ENCODE assay signal across 1 cellular context in the genomic region with DNA sequence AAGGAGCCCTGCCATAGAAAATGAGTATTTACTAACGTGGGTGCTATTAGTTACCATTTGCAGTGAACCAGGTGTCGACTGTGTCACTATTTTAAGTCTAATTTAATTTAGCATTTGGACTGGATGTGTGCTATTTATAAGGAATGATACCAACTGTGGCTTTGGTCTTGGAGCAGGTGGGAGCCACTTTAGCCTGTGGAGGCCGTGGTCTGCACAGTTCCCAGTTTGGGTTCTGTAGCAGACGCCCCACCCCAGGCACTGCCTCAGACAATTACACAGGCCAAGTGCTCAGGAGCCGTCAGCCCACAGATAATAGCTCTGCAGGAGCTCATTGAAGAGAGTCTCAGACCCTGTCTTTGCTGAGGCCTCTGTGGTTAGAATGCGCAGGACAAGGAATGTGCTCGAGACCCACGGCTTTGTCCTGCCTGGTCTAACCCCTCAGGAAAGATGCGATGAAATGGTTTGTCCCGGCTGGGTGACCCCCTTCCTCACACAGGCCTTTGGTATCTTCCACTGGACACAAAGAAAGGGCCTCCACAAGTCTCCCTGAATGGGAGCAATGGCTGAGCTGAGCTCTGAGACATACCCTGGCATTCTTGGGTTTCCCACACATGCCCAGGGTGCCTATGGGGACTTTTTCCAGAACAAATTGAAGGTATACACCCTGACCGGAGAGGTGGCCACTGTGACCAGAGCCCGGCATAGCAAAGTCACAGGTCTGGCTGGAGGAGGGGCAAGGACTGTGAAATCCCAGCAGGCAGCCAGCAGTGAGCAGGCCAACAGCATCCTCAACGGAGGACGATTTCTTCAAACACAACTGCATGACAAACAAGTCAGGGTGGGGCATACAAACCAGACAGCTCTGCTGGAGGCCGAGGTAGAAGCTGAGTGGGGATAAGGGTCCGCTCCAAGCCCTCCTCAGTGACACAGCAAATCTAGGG.
TF ChIP-seq lines count a peak whose summit lies in the region.

No MANE protein-coding gene starts in this region.

TF ChIP-seq in H1, 55 proteins besides CTCF, POLR2A, EP300 and RAD21 (continued from another document):
- TF ChIP-seq FOSL1 (IDR thresholded peaks at IDR 0.05; ENCODE audit: insufficient read depth, low read depth, low read length) (no peak), GTF2F1 (IDR thresholded peaks at IDR 0.05; ENCODE audit: borderline replicate concordance, low read depth, low read length) (no peak), TAF1 (IDR thresholded peaks at IDR 0.05; ENCODE audit: low read depth, low read length) (peak; percentile 45; the same call in 1 of the 2 replicates), PHF8 (conservative IDR thresholded peaks at IDR 0.05; ENCODE audit: low read depth, low read length) (0 out of 2 replicates have a peak, but pooled peaks have one; percentile 26), KDM5A (IDR thresholded peaks at IDR 0.05; ENCODE audit: low read length) (no peak), SAP30 (IDR thresholded peaks at IDR 0.05; ENCODE audit: insufficient read depth, insufficient replicate concordance, low read length) (no peak), RFX5 (IDR thresholded peaks at IDR 0.05; ENCODE audit: borderline replicate concordance, low read depth, low read length) (no peak), HDAC2 (IDR thresholded peaks at IDR 0.05; ENCODE audit: borderline replicate concordance in 1 of 2, low read depth in 2 of 2, low read length in 2 of 2) (0 out of 4 replicates have a peak, but pooled peaks of 1 of the 2 experiments have one; percentile 27), RBBP5 (IDR thresholded peaks at IDR 0.05; ENCODE audit: borderline replicate concordance, low read depth, low read length) (peak; percentile 83; the same call in 1 of the 2 replicates), SP1 (IDR thresholded peaks at IDR 0.05; ENCODE audit: low read depth, low read length) (0 out of 2 replicates have a peak, but pooled peaks have one; percentile 11), CTBP2 (IDR thresholded peaks at IDR 0.05; ENCODE audit: borderline replicate concordance, insufficient read depth, insufficient read length, low read length) (no peak), SUZ12 (IDR thresholded peaks at IDR 0.05; ENCODE audit: low read length) (no peak), SP2 (IDR thresholded peaks at IDR 0.05; ENCODE audit: low read length) (no peak), CHD1 (IDR thresholded peaks at IDR 0.05; ENCODE audit: low read depth, low read length) (peak; percentile 86), POLR2AphosphoS5 (IDR thresholded peaks at IDR 0.05; ENCODE audit: low read depth, low read length) (no peak), RNF2 (IDR thresholded peaks at IDR 0.05; ENCODE audit: borderline replicate concordance, low read depth, low read length, missing control alignments, poor library complexity, severe bottlenecking) (no peak), CBX8 (IDR thresholded peaks at IDR 0.05; ENCODE audit: borderline replicate concordance, low read depth, low read length) (no peak), JUND (IDR thresholded peaks at IDR 0.05; ENCODE audit: low read length) (peak; percentile 80), CBX5 (IDR thresholded peaks at IDR 0.05; ENCODE audit: low read depth, low read length) (no peak), TAF7 (optimal IDR thresholded peaks at IDR 0.05; ENCODE audit: borderline replicate concordance, low read depth, low read length) (no peak), SIRT6 (IDR thresholded peaks at IDR 0.05; ENCODE audit: low read length) (no peak), ATF3 (IDR thresholded peaks at IDR 0.05; ENCODE audit: insufficient read depth, low read depth, low read length) (no peak)
- TF ChIP-seq, protein P1, sequence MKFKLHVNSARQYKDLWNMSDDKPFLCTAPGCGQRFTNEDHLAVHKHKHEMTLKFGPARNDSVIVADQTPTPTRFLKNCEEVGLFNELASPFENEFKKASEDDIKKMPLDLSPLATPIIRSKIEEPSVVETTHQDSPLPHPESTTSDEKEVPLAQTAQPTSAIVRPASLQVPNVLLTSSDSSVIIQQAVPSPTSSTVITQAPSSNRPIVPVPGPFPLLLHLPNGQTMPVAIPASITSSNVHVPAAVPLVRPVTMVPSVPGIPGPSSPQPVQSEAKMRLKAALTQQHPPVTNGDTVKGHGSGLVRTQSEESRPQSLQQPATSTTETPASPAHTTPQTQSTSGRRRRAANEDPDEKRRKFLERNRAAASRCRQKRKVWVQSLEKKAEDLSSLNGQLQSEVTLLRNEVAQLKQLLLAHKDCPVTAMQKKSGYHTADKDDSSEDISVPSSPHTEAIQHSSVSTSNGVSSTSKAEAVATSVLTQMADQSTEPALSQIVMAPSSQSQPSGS (IDR thresholded peaks at IDR 0.05; ENCODE audit: low read length), result no peak
